ENCODE assay signal across 11 cellular contexts in the genomic region with DNA sequence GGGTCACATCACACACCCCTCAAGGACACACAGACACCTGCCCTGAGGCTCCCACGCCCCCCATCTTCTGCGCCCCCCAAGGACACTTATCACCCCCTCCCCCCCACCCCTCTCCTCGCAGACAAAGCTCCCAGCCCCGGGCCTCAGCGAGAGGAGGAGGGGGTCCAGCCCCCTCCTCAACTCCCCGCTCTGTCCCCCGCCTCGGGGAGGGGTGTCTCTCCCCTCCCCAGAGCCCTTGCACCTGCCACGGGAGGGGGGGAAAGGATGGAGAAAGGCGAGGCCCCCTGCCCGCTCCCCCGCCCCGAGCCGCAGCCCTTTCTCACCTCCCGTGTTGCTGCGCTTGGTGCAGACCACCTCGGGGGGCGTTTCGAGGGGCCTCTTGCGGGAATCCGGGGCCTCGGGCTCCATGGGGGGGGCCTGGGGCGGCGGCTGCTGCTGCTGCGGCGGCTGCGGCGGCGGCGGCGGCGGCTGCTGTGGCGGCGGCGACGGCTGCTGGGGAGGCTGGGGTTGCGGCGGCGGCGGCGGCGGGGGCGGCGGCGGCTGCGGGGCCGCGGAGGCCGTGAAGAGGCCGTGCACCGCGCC. TPM values are rescaled to one million over a fixed set of nuclear protein-coding genes. Genes with fewer than 3 reads are reported as not detected.
A peak's percentile ranks its signal among the peaks of the same experiment; 100 is the strongest.
DNase-seq lines count a peak whose midpoint lies in the region; ATAC-seq and TF ChIP-seq lines count a peak whose summit lies in the region.
"Had no signal": no experiment of that assay in that cellular context is flagged by ENCODE, and none has a peak within 500 bp of the region (broad histone marks: within the 10 kb centered on the region; RNA-seq: fewer than 3 reads in every experiment).

No MANE protein-coding gene starts in this region.

- H3K4me3 Mint-ChIP-seq in natural killer cell treated with Interleukin-12 subunit alpha and Interleukin-12 subunit beta and Interleukin-15 and Interleukin-18, amount 100 ng/mL, for 72 hours, result peak overlapping the region; percentile 21
- no peak overlapping the region for H3K4me3 Mint-ChIP-seq in osteocyte (ENCODE audit: unreplicated experiment)

- peaks cover 54 to 78% of the 10 kb centered on the region in 2 donors for H3K27me3 Mint-ChIP-seq in natural killer cell treated with Interleukin-12 subunit alpha and Interleukin-12 subunit beta and Interleukin-15 and Interleukin-18, amount 100 ng/mL, for 72 hours
- H3K27me3 Mint-ChIP-seq in osteocyte (ENCODE audit: unreplicated experiment), result peaks cover 68% of the 10 kb centered on the region

- H3K27ac Mint-ChIP-seq in natural killer cell treated with Interleukin-12 subunit alpha and Interleukin-12 subunit beta and Interleukin-15 and Interleukin-18, amount 100 ng/mL, for 72 hours, result no peak overlapping the region
- H3K27ac Mint-ChIP-seq in osteocyte (ENCODE audit: unreplicated experiment), result no peak overlapping the region

- TF ChIP-seq CTCF in right atrium auricular region (IDR thresholded peaks at IDR 0.05), result no peak
- TF ChIP-seq CTCF in osteocyte (IDR thresholded peaks at IDR 0.05), result no peak

- H3K36me3 ChIP-seq in right atrium auricular region (no peaks in the 10 kb centered on the region), ectodermal cell (ENCODE audit: control insufficient read depth, insufficient read depth, low read length) (peaks cover under 1% of the 10 kb centered on the region)

- ATAC-seq in Right ventricle myocardium inferior (no peak), HG02588 (IDR thresholded peaks at IDR 0.05; ENCODE audit: unreplicated experiment) (no peak), GM21737 (IDR thresholded peaks at IDR 0.05; ENCODE audit: unreplicated experiment) (no peak)
- no peak for ATAC-seq in natural killer cell treated with Interleukin-12 subunit alpha and Interleukin-12 subunit beta and Interleukin-15 and Interleukin-18, amount 100 ng/mL, for 72 hours

- no peaks in the 10 kb centered on the region for H3K9me3 Mint-ChIP-seq in natural killer cell treated with Interleukin-12 subunit alpha and Interleukin-12 subunit beta and Interleukin-15 and Interleukin-18, amount 100 ng/mL, for 72 hours
- no peaks in the 10 kb centered on the region for H3K9me3 Mint-ChIP-seq in osteocyte (ENCODE audit: unreplicated experiment)

- H3K4me3 ChIP-seq in right atrium auricular region (peak overlapping the region; percentile 35 to 57), ectodermal cell (ENCODE audit: insufficient read depth, low read depth, low read length) (peak overlapping the region; percentile 53)
- H3K4me3 ChIP-seq: GM12878 had no signal

- 1% methylated on average over 31 to 39 of the region's 52 CpGs for WGBS in ectodermal cell, 2 experiments

- H3K9me3 ChIP-seq in right atrium auricular region, result no peaks in the 10 kb centered on the region
- no peaks in the 10 kb centered on the region for H3K9me3 ChIP-seq in ectodermal cell (ENCODE audit: control insufficient read depth, low read length)

- H3K27me3 ChIP-seq in right atrium auricular region (peaks cover 4 to 16% of the 10 kb centered on the region in 2 donors), ectodermal cell (ENCODE audit: control insufficient read depth, insufficient read depth, low read length, poor library complexity, severe bottlenecking) (peaks cover 19% of the 10 kb centered on the region)

- H3K27ac ChIP-seq in right atrium auricular region (peak overlapping the region; percentile 60 to 67), ectodermal cell (ENCODE audit: insufficient read depth, low read depth, low read length, poor library complexity, severe bottlenecking) (no peak overlapping the region)

- intact Hi-C loops in Right ventricle myocardium inferior (cut with DNase I), result no loop called here

- H3K36me3 Mint-ChIP-seq in natural killer cell treated with Interleukin-12 subunit alpha and Interleukin-12 subunit beta and Interleukin-15 and Interleukin-18, amount 100 ng/mL, for 72 hours, result no peaks in the 10 kb centered on the region
- no peaks in the 10 kb centered on the region for H3K36me3 Mint-ChIP-seq in osteocyte (ENCODE audit: unreplicated experiment)
- H3K36me3 Mint-ChIP-seq: CD4-positive, alpha-beta memory T cell had no signal

- H3K4me1 ChIP-seq in right atrium auricular region (peaks cover 0 to 3% of the 10 kb centered on the region in 2 donors), ectodermal cell (ENCODE audit: control insufficient read depth, insufficient read depth, low read length) (peaks cover 24% of the 10 kb centered on the region)

- DNase-seq in right atrium auricular region (ENCODE audit: low spot score), result no peak
- DNase-seq in Right ventricle myocardium inferior (ENCODE audit: missing footprints), result no peak
- no peak for DNase-seq in natural killer cell treated with Interleukin-12 subunit alpha and Interleukin-12 subunit beta and Interleukin-15 and Interleukin-18, amount 100 ng/mL, for 72 hours (ENCODE audit: low spot score)
- no peak for DNase-seq in osteocyte (ENCODE audit: extremely low spot score, unreplicated experiment)
- DNase-seq in GM03348 (ENCODE audit: low spot score), result no peak
- DNase-seq: CD4-positive, alpha-beta memory T cell had no signal

- H3K4me1 Mint-ChIP-seq in natural killer cell treated with Interleukin-12 subunit alpha and Interleukin-12 subunit beta and Interleukin-15 and Interleukin-18, amount 100 ng/mL, for 72 hours (ENCODE audit: low read depth in 2 of 2), result peaks cover 12 to 15% of the 10 kb centered on the region in 2 donors
- peaks cover 4% of the 10 kb centered on the region for H3K4me1 Mint-ChIP-seq in osteocyte (ENCODE audit: unreplicated experiment)

RNA-seq across cellular contexts. Expression of gene NOVA2, which starts 0.6 kb away (rescaled TPM):
- total RNA-seq in right atrium auricular region (1 to 10 TPM; 1.5 to 3.9 TPM), Right ventricle myocardium inferior (5.3 TPM), osteocyte (not detected in 2 replicates)
- polyA plus RNA-seq in ectodermal cell (2013, experiment 1 of 4), result 15.9 TPM
- polyA plus RNA-seq in ectodermal cell (2013, experiment 2 of 4), result 18.4 TPM
- 14.4 TPM for polyA plus RNA-seq in ectodermal cell (2013, experiment 3 of 4)
- 15.8 TPM for polyA plus RNA-seq in ectodermal cell (2013, experiment 4 of 4)
- total RNA-seq in natural killer cell treated with Interleukin-12 subunit alpha and Interleukin-12 subunit beta and Interleukin-15 and Interleukin-18, amount 100 ng/mL, for 72 hours, result not detected
- total RNA-seq: activated CD8-positive, alpha-beta memory T cell treated with anti-CD3 and anti-CD28 coated beads for 36 hours; CD4-positive, alpha-beta memory T cell had no signal
- polyA plus RNA-seq: CD4-positive, alpha-beta memory T cell had no signal

RNA-seq across cellular contexts. Expression of gene CCDC61, which starts 22.2 kb away (rescaled TPM):
- total RNA-seq in right atrium auricular region, result 1 to 10 TPM; 5.3 to 7.8 TPM
- 8.2 TPM for total RNA-seq in Right ventricle myocardium inferior
- 6.7 TPM for polyA plus RNA-seq in ectodermal cell (2013, experiment 1 of 4)
- 7.2 TPM for polyA plus RNA-seq in ectodermal cell (2013, experiment 2 of 4)
- 9.3 TPM for polyA plus RNA-seq in ectodermal cell (2013, experiment 3 of 4)
- polyA plus RNA-seq in ectodermal cell (2013, experiment 4 of 4), result 6.9 TPM
- 10 to 100 TPM; 21.4 to 26.7 TPM for total RNA-seq in natural killer cell treated with Interleukin-12 subunit alpha and Interleukin-12 subunit beta and Interleukin-15 and Interleukin-18, amount 100 ng/mL, for 72 hours
- 12.4 and 13.8 TPM in 2 replicates for total RNA-seq in osteocyte

RNA-seq across cellular contexts. Expression of gene PGLYRP1, which starts 49.8 kb away (rescaled TPM):
- total RNA-seq in right atrium auricular region (not detected), Right ventricle myocardium inferior (0.35 TPM), osteocyte (not detected in 2 replicates)
- not detected for polyA plus RNA-seq in ectodermal cell (2013, experiment 1 of 4)
- not detected for polyA plus RNA-seq in ectodermal cell (2013, experiment 2 of 4)
- polyA plus RNA-seq in ectodermal cell (2013, experiment 3 of 4), result not detected
- not detected for polyA plus RNA-seq in ectodermal cell (2013, experiment 4 of 4)
- total RNA-seq in natural killer cell treated with Interleukin-12 subunit alpha and Interleukin-12 subunit beta and Interleukin-15 and Interleukin-18, amount 100 ng/mL, for 72 hours, result not detected
- total RNA-seq: activated CD8-positive, alpha-beta memory T cell treated with anti-CD3 and anti-CD28 coated beads for 36 hours; CD4-positive, alpha-beta memory T cell; GM12878 had no signal
- polyA plus RNA-seq: CD4-positive, alpha-beta memory T cell had no signal

RNA-seq across cellular contexts. Expression of gene NANOS2, which starts 58.5 kb away (rescaled TPM):
- total RNA-seq in right atrium auricular region (not detected), Right ventricle myocardium inferior (not detected), osteocyte (not detected in 2 replicates)
- 0.31 TPM for polyA plus RNA-seq in ectodermal cell (2013, experiment 1 of 4)
- polyA plus RNA-seq in ectodermal cell (2013, experiment 2 of 4), result 0.11 TPM
- 0.27 TPM for polyA plus RNA-seq in ectodermal cell (2013, experiment 3 of 4)
- polyA plus RNA-seq in ectodermal cell (2013, experiment 4 of 4), result 0.16 TPM
- total RNA-seq in natural killer cell treated with Interleukin-12 subunit alpha and Interleukin-12 subunit beta and Interleukin-15 and Interleukin-18, amount 100 ng/mL, for 72 hours, result not detected
- total RNA-seq: activated CD8-positive, alpha-beta memory T cell treated with anti-CD3 and anti-CD28 coated beads for 36 hours; CD4-positive, alpha-beta memory T cell; GM12878 had no signal
- polyA plus RNA-seq: CD4-positive, alpha-beta memory T cell; GM12878 had no signal
